In genomic region chr2:21892140-21892539, GRCh38 we compare ENCODE assay signal across 31 cellular contexts.
"Had no signal": no experiment of that assay in that cellular context is flagged by ENCODE, and none has a peak within 500 bp of the region (broad histone marks: within the 10 kb centered on the region; RNA-seq: fewer than 3 reads in every experiment).

No MANE protein-coding gene starts in this region.

- H3K4me2 ChIP-seq: smooth muscle cell had no signal

- ATAC-seq: naive thymus-derived CD4-positive, alpha-beta T cell; natural killer cell; psoas muscle; right cardiac atrium; sciatic nerve; stimulated activated memory B cell treated with anti-CD40 and anti-IgM and Interleukin-4, amounts not matched to agents 10 μg/mL and 1 μg/mL and 100 μg/mL, for 72 hours; stimulated activated naive CD8-positive, alpha-beta T cell treated with anti-CD3 and anti-CD28 coated beads, Interleukin-15, amount 100 ng/mL, for 72 hours; stimulated activated naive CD8-positive, alpha-beta T cell treated with anti-CD3 and anti-CD28 coated beads, Interleukin-15, Interleukin-2, amounts not matched to agents 100 U/mL and 50 U/mL, for 24 hours; upper lobe of right lung had no signal

- H3K27me3 Mint-ChIP-seq: naive thymus-derived CD4-positive, alpha-beta T cell; progenitor cell of endocrine pancreas; stimulated activated memory B cell treated with anti-CD40 and anti-IgM and Interleukin-4, amounts not matched to agents 10 μg/mL and 1 μg/mL and 100 μg/mL, for 72 hours; stimulated activated naive CD8-positive, alpha-beta T cell treated with anti-CD3 and anti-CD28 coated beads, Interleukin-15, amount 100 ng/mL, for 72 hours had no signal

- H3K27ac Mint-ChIP-seq: naive thymus-derived CD4-positive, alpha-beta T cell; natural killer cell; nephron; progenitor cell of endocrine pancreas; stimulated activated memory B cell treated with anti-CD40 and anti-IgM and Interleukin-4, amounts not matched to agents 10 μg/mL and 1 μg/mL and 100 μg/mL, for 72 hours; stimulated activated naive CD8-positive, alpha-beta T cell treated with anti-CD3 and anti-CD28 coated beads, Interleukin-15, amount 100 ng/mL, for 72 hours; type B pancreatic cell had no signal

- H3K4me3 Mint-ChIP-seq: naive thymus-derived CD4-positive, alpha-beta T cell; natural killer cell; nephron; stimulated activated memory B cell treated with anti-CD40 and anti-IgM and Interleukin-4, amounts not matched to agents 10 μg/mL and 1 μg/mL and 100 μg/mL, for 72 hours; stimulated activated naive CD8-positive, alpha-beta T cell treated with anti-CD3 and anti-CD28 coated beads, Interleukin-15, amount 100 ng/mL, for 72 hours; type B pancreatic cell had no signal

- H3K36me3 ChIP-seq: ovary, spleen, suprapubic skin, tibial artery, transverse colon, upper lobe of right lung, uterus had no signal

- H3K9me3 Mint-ChIP-seq: nephron; stimulated activated memory B cell treated with anti-CD40 and anti-IgM and Interleukin-4, amounts not matched to agents 10 μg/mL and 1 μg/mL and 100 μg/mL, for 72 hours; type B pancreatic cell had no signal

- DNase-seq: naive thymus-derived CD4-positive, alpha-beta T cell; natural killer cell; occipital lobe; posterior cingulate gyrus; psoas muscle; right cardiac atrium; spleen; stimulated activated CD4-positive, alpha-beta T cell treated with anti-CD3 and anti-CD28 coated beads, Interleukin-12 subunit alpha, Interleukin-12 subunit beta, amount 100 ng/mL, for 4 hours; stimulated activated CD4-positive, alpha-beta T cell treated with anti-CD3 and anti-CD28 coated beads, Interleukin-1b, Interleukin-23, amount 100 ng/mL, for 48 hours; stimulated activated CD4-positive, alpha-beta T cell treated with anti-CD3 and anti-CD28 coated beads, Interleukin-4, amount 100 ng/mL, for 1 hour; stimulated activated CD4-positive, alpha-beta T cell treated with anti-CD3 and anti-CD28 coated beads, Interleukin-4, amount 100 ng/mL, for 4 hours; stimulated activated CD8-positive, alpha-beta memory T cell treated with anti-CD3 and anti-CD28 coated beads, Interleukin-4, amount 100 ng/mL, for 48 hours; stimulated activated naive CD4-positive, alpha-beta T cell; stimulated activated naive CD8-positive, alpha-beta T cell treated with anti-CD3 and anti-CD28 coated beads, Interleukin-15, amount 100 ng/mL, for 72 hours; stimulated activated naive CD8-positive, alpha-beta T cell treated with anti-CD3 and anti-CD28 coated beads, Interleukin-15, Interleukin-2, amounts not matched to agents 100 U/mL and 50 U/mL, for 24 hours; substantia nigra; testis; tibial artery; transverse colon; upper lobe of right lung; uterus had no signal

- H3K79me2 ChIP-seq: parathyroid adenoma had no signal

- H3K4me1 ChIP-seq: parathyroid adenoma, psoas muscle, spleen, suprapubic skin, tibial artery, transverse colon, upper lobe of right lung, uterus had no signal

- H3K36me3 Mint-ChIP-seq: naive thymus-derived CD4-positive, alpha-beta T cell; stimulated activated memory B cell treated with anti-CD40 and anti-IgM and Interleukin-4, amounts not matched to agents 10 μg/mL and 1 μg/mL and 100 μg/mL, for 72 hours; type B pancreatic cell had no signal

- H3K9ac ChIP-seq: parathyroid adenoma had no signal

- H3K27ac ChIP-seq: parathyroid adenoma, psoas muscle, skin epidermis, suprapubic skin, testis, tibial artery, transverse colon, upper lobe of right lung, uterus had no signal

- H3K4me1 Mint-ChIP-seq: naive thymus-derived CD4-positive, alpha-beta T cell; natural killer cell; stimulated activated memory B cell treated with anti-CD40 and anti-IgM and Interleukin-4, amounts not matched to agents 10 μg/mL and 1 μg/mL and 100 μg/mL, for 72 hours; stimulated activated naive CD8-positive, alpha-beta T cell treated with anti-CD3 and anti-CD28 coated beads, Interleukin-15, amount 100 ng/mL, for 72 hours had no signal

- H3K9me3 ChIP-seq: ovary, psoas muscle, suprapubic skin, testis, tibial artery, transverse colon, upper lobe of right lung, uterus had no signal

- H3K27me3 ChIP-seq: ovary, spleen, suprapubic skin, testis, tibial artery, transverse colon, upper lobe of right lung, uterus had no signal

- H3K4me3 ChIP-seq: ovary, psoas muscle, skin epidermis, smooth muscle cell, spleen, suprapubic skin, testis, tibial artery, transverse colon, upper lobe of right lung, uterus had no signal

- H2AFZ ChIP-seq: parathyroid adenoma had no signal
